Comparison of ENCODE assay signal across 23 cellular contexts in the genomic region with DNA sequence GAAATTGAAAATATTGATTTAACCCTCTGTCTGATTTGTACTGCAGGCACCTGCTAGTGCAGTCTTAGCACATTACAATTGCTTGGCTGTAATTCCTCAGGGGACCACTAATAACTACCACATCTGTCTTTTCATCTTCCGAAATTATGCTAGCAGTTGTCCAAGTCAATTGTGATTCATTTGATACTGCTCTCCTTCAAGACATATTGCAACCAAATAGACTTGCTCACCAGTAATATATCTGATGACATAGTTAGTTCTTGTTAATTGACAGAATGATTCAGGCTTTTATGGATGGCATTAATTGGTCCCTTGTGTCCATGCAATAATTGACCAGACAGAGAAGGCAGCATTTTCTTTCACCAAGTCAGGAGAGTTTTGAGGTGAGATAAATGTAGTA.
A peak's percentile ranks its signal among the peaks of the same experiment; 100 is the strongest.
DNase-seq lines count a peak whose midpoint lies in the region; ATAC-seq and TF ChIP-seq lines count a peak whose summit lies in the region.
"Had no signal": no experiment of that assay in that cellular context is flagged by ENCODE, and none has a peak within 500 bp of the region (broad histone marks: within the 10 kb centered on the region; RNA-seq: fewer than 3 reads in every experiment).

No MANE protein-coding gene starts in this region.

- H3K9me3 Mint-ChIP-seq in brain = peaks cover 0 to 19% (median 7%) of the 10 kb centered on the region in 5 experiments
- H3K9me3 Mint-ChIP-seq in naive thymus-derived CD8-positive, alpha-beta T cell = peaks cover 0 to 7% (median 0%) of the 10 kb centered on the region in 9 donors
- H3K9me3 Mint-ChIP-seq in activated T-cell treated with anti-CD3 and anti-CD28 coated beads, Interleukin-2, amount 50 U/mL, for 72 hours = no peaks in the 10 kb centered on the region
- H3K9me3 Mint-ChIP-seq: stimulated activated naive CD8-positive, alpha-beta T cell treated with anti-CD3 and anti-CD28 coated beads, Interleukin-15, amount 100 ng/mL, for 72 hours had no signal

- ATAC-seq in gastrocnemius medialis = no peak
- ATAC-seq in naive thymus-derived CD8-positive, alpha-beta T cell = no peak
- no peak for ATAC-seq in activated T-cell treated with anti-CD3 and anti-CD28 coated beads, Interleukin-2, amount 50 U/mL, for 72 hours (replicated peaks in 1 of 2)
- ATAC-seq: HCT116; left cardiac atrium; stimulated activated naive CD8-positive, alpha-beta T cell treated with anti-CD3 and anti-CD28 coated beads, Interleukin-15, amount 100 ng/mL, for 72 hours had no signal

- peaks cover 26% of the 10 kb centered on the region for H3K36me3 Mint-ChIP-seq in brain
- peaks cover 0 to 7% (median 0%) of the 10 kb centered on the region in 3 donors for H3K36me3 Mint-ChIP-seq in naive thymus-derived CD8-positive, alpha-beta T cell
- peaks cover 0 to 2% of the 10 kb centered on the region in 2 donors for H3K36me3 Mint-ChIP-seq in activated T-cell treated with anti-CD3 and anti-CD28 coated beads, Interleukin-2, amount 50 U/mL, for 72 hours (ENCODE audit: insufficient read depth in 2 of 2)

- no peaks in the 10 kb centered on the region for H3K9me3 ChIP-seq in gastrocnemius medialis
- H3K9me3 ChIP-seq in effector memory CD4-positive, alpha-beta T cell (ENCODE audit: control insufficient read depth, low read length) = no peaks in the 10 kb centered on the region
- H3K9me3 ChIP-seq: MG63 had no signal

- peak in 2 of 3 experiments; percentile 18 to 76 for DNase-seq in NCI-H1417 (lab: John Stamatoyannopoulos, UW)
- DNase-seq in NCI-H1417 treated with DMSO at 0.1 percent for 48 hours (lab: John Stamatoyannopoulos, UW) = no peak
- DNase-seq in NCI-H2171 (lab: John Stamatoyannopoulos, UW) = peak; percentile 49
- no peak for DNase-seq in gastrocnemius medialis
- no peak for DNase-seq in effector memory CD4-positive, alpha-beta T cell
- DNase-seq in naive thymus-derived CD8-positive, alpha-beta T cell = no peak
- DNase-seq in activated T-cell treated with anti-CD3 and anti-CD28 coated beads, Interleukin-2, amount 50 U/mL, for 72 hours = no peak
- DNase-seq: activated CD4-positive, alpha-beta T cell treated with anti-CD3 and anti-CD28 coated beads, Interleukin-2, amount 50 U/mL, for 1 hour; amniotic stem cell; erythroblast; IMR-90; left cardiac atrium; MG63; stimulated activated CD4-positive, alpha-beta T cell treated with anti-CD3 and anti-CD28 coated beads, Interleukin-4, amount 100 ng/mL, for 1 hour; stimulated activated naive CD8-positive, alpha-beta T cell treated with anti-CD3 and anti-CD28 coated beads, Interleukin-15, amount 100 ng/mL, for 72 hours had no signal

- H3K4me1 ChIP-seq in gastrocnemius medialis = peaks cover 53 to 61% of the 10 kb centered on the region in 2 donors
- H3K4me1 ChIP-seq in effector memory CD4-positive, alpha-beta T cell (ENCODE audit: control insufficient read depth, insufficient read depth, low read length, poor library complexity, severe bottlenecking) = no peaks in the 10 kb centered on the region

- H3K4me1 Mint-ChIP-seq in brain = peaks cover 68% of the 10 kb centered on the region
- H3K4me1 Mint-ChIP-seq in naive thymus-derived CD8-positive, alpha-beta T cell = peaks cover 11 to 22% (median 16%) of the 10 kb centered on the region in 4 donors
- H3K4me1 Mint-ChIP-seq in activated T-cell treated with anti-CD3 and anti-CD28 coated beads, Interleukin-2, amount 50 U/mL, for 72 hours (ENCODE audit: low read depth) = peaks cover 13% of the 10 kb centered on the region

- in situ Hi-C loops in gastrocnemius medialis (cut with MboI; ENCODE audit: low sequenced_read_pairs in 4 of 4) = no loop called here

- H3K27ac Mint-ChIP-seq in brain = peak overlapping the region in 4 of 5 experiments; percentile 9 to 69 (median 54)
- no peak overlapping the region for H3K27ac Mint-ChIP-seq in naive thymus-derived CD8-positive, alpha-beta T cell
- H3K27ac Mint-ChIP-seq in activated T-cell treated with anti-CD3 and anti-CD28 coated beads, Interleukin-2, amount 50 U/mL, for 72 hours = no peak overlapping the region
- H3K27ac Mint-ChIP-seq: stimulated activated naive CD8-positive, alpha-beta T cell treated with anti-CD3 and anti-CD28 coated beads, Interleukin-15, amount 100 ng/mL, for 72 hours had no signal

- peak overlapping the region in 3 of 4 donors; percentile 41 to 55 (median 45) for H3K27ac ChIP-seq in gastrocnemius medialis
- no peak overlapping the region for H3K27ac ChIP-seq in effector memory CD4-positive, alpha-beta T cell (ENCODE audit: insufficient read depth, low read length, poor library complexity, severe bottlenecking)
- H3K27ac ChIP-seq: BLaER1, cardiac muscle cell, HL-60, RWPE1 had no signal

- no peak overlapping the region for H3K4me3 ChIP-seq in gastrocnemius medialis
- no peak overlapping the region for H3K4me3 ChIP-seq in effector memory CD4-positive, alpha-beta T cell (ENCODE audit: insufficient read depth, low read depth, low read length, poor library complexity, severe bottlenecking)
- H3K4me3 ChIP-seq: BLaER1, cardiac muscle cell, MG63, smooth muscle cell had no signal

- intact Hi-C loops in gastrocnemius medialis (cut with DNase I; ENCODE audit: low total_unique reads) = no loop called here

- peak overlapping the region in 3 of 5 experiments; percentile 3 to 23 (median 3) for H3K4me3 Mint-ChIP-seq in brain
- no peak overlapping the region for H3K4me3 Mint-ChIP-seq in naive thymus-derived CD8-positive, alpha-beta T cell
- no peak overlapping the region for H3K4me3 Mint-ChIP-seq in activated T-cell treated with anti-CD3 and anti-CD28 coated beads, Interleukin-2, amount 50 U/mL, for 72 hours
- H3K4me3 Mint-ChIP-seq: neural crest cell; stimulated activated naive CD8-positive, alpha-beta T cell treated with anti-CD3 and anti-CD28 coated beads, Interleukin-15, amount 100 ng/mL, for 72 hours had no signal

- TF ChIP-seq CTCF in brain (conservative IDR thresholded peaks at IDR 0.05) (no peak), gastrocnemius medialis (IDR thresholded peaks at IDR 0.05 in 4 of 5, conservative IDR thresholded peaks at IDR 0.05 in 1 of 5) (no peak)

- POLR2A ChIA-PET in naive thymus-derived CD8-positive, alpha-beta T cell (lab: Charles Lee) = no interaction called here

- H3K27me3 Mint-ChIP-seq in brain = peaks cover 2% of the 10 kb centered on the region
- H3K27me3 Mint-ChIP-seq in naive thymus-derived CD8-positive, alpha-beta T cell = peaks cover 47 to 84% (median 53%) of the 10 kb centered on the region in 5 donors
- peaks cover 56% of the 10 kb centered on the region for H3K27me3 Mint-ChIP-seq in activated T-cell treated with anti-CD3 and anti-CD28 coated beads, Interleukin-2, amount 50 U/mL, for 72 hours (ENCODE audit: low read depth)

- no peaks in the 10 kb centered on the region for H3K27me3 ChIP-seq in gastrocnemius medialis
- H3K27me3 ChIP-seq in effector memory CD4-positive, alpha-beta T cell (replicated peaks; ENCODE audit: control insufficient read depth, insufficient read depth, low read length, poor library complexity, severe bottlenecking) = no peaks in the 10 kb centered on the region
- H3K27me3 ChIP-seq: BLaER1, cardiac muscle cell, MG63 had no signal

- TF ChIP-seq POLR2A in gastrocnemius medialis (IDR thresholded peaks at IDR 0.05) = no peak

- H3K36me3 ChIP-seq in gastrocnemius medialis = no peaks in the 10 kb centered on the region
- H3K36me3 ChIP-seq in effector memory CD4-positive, alpha-beta T cell (ENCODE audit: control insufficient read depth, insufficient read depth, low read length) = no peaks in the 10 kb centered on the region
- H3K36me3 ChIP-seq: BLaER1, cardiac muscle cell had no signal

Comparison
In these comparisons a context has a peak if more than half of its experiments do, and no peak if none do; other contexts are left out.
1. DNase-seq: peak in NCI-H1417 (2 of 3) and NCI-H2171 (single experiment); none in NCI-H1417 treated with DMSO at 0.1 percent for 48 hours (single experiment), gastrocnemius medialis (0 of 2), effector memory CD4-positive, alpha-beta T cell (0 of 3), naive thymus-derived CD8-positive, alpha-beta T cell (0 of 10) and activated T-cell treated with anti-CD3 and anti-CD28 coated beads, Interleukin-2, amount 50 U/mL, for 72 hours (0 of 2).
2. H3K27ac Mint-ChIP-seq: peak in brain (4 of 5); none in naive thymus-derived CD8-positive, alpha-beta T cell (0 of 10) and activated T-cell treated with anti-CD3 and anti-CD28 coated beads, Interleukin-2, amount 50 U/mL, for 72 hours (single experiment).
3. H3K4me3 Mint-ChIP-seq: peak in brain (3 of 5); none in naive thymus-derived CD8-positive, alpha-beta T cell (0 of 10) and activated T-cell treated with anti-CD3 and anti-CD28 coated beads, Interleukin-2, amount 50 U/mL, for 72 hours (0 of 2).